In the genomic region with DNA sequence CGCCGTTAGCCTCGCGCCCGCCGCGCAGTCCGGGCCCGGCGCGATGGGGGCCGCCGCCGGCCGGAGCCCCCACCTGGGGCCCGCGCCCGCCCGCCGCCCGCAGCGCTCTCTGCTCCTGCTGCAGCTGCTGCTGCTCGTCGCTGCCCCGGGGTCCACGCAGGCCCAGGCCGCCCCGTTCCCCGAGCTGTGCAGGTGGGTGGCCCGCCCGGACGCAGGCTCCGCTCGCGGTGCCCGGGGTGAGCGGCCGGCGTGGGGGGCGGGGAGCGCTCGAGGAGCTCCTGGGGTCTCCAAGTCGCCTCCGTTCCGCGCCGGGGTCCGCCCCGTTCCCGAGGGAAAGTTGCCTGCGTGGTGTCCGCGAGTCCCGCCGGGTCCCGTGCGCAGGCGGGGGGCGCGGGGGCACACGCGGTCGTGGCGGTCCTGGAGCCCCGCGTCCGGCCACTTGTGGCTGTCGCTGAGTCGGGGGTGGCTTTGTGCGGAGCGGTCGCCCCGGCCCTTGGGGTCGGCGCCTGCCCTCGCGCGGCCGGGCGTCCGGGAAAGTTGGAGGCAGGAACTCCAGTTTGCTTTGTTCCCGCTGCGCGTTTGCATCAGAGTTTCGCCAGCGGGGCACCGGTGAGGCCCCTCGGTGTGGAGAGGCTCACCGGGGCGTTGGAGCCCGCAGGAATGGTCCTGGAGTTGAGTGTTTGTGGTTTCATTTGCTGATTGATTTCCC, we compare ENCODE assay signal across 8 cellular contexts. TPM values are rescaled to one million over a fixed set of nuclear protein-coding genes. Genes with fewer than 3 reads are reported as not detected.
A peak's percentile ranks its signal among the peaks of the same experiment; 100 is the strongest.
DNase-seq lines count a peak whose midpoint lies in the region; ATAC-seq and TF ChIP-seq lines count a peak whose summit lies in the region.

No MANE protein-coding gene starts in this region.

- ATAC-seq in GM21447 (IDR thresholded peaks at IDR 0.05; ENCODE audit: unreplicated experiment) = peak; percentile 21
- ATAC-seq in activated CD8-positive, alpha-beta T cell treated with anti-CD3 and anti-CD28 coated beads for 36 hours = peak; percentile 31

- peaks cover 17% of the 10 kb centered on the region for H3K4me1 ChIP-seq in DOHH2 (ENCODE audit: control insufficient read depth, low read length)

- H3K9me3 Mint-ChIP-seq in activated CD8-positive, alpha-beta T cell treated with anti-CD3 and anti-CD28 coated beads for 36 hours = no peaks in the 10 kb centered on the region
- no peaks in the 10 kb centered on the region for H3K9me3 Mint-ChIP-seq in nephron

- DNase-seq in HT1080 (ENCODE audit: low read depth) = peak; percentile 24
- peak; percentile 42 for DNase-seq in activated CD8-positive, alpha-beta T cell treated with anti-CD3 and anti-CD28 coated beads for 36 hours
- DNase-seq in erythroblast (lab: John Stamatoyannopoulos, UW) = peak; percentile 66 to 76
- no peak for DNase-seq in GM19238 (ENCODE audit: insufficient read length, low spot score)
- DNase-seq in NCI-H2081 (lab: John Stamatoyannopoulos, UW) = no peak

- H3K79me2 ChIP-seq in DOHH2 (ENCODE audit: control insufficient read depth, low read length) = peaks cover 53% of the 10 kb centered on the region

- peaks cover 4% of the 10 kb centered on the region; the same call in 1 of the 2 replicates for H4K20me1 ChIP-seq in DOHH2 (ENCODE audit: control insufficient read depth, insufficient read depth, low read depth, low read length)

- H3K27ac ChIP-seq in DOHH2 (ENCODE audit: low read depth, low read length) = no peak overlapping the region

- H3K27me3 Mint-ChIP-seq in activated CD8-positive, alpha-beta T cell treated with anti-CD3 and anti-CD28 coated beads for 36 hours = no peaks in the 10 kb centered on the region
- H3K27me3 Mint-ChIP-seq in nephron (ENCODE audit: low read depth) = peaks cover 18% of the 10 kb centered on the region

- H3K36me3 ChIP-seq in DOHH2 (ENCODE audit: control insufficient read depth, low read length) = no peaks in the 10 kb centered on the region

- intact Hi-C loops in activated CD8-positive, alpha-beta T cell treated with anti-CD3 and anti-CD28 coated beads for 36 hours (cut with micrococcal nuclease) = no loop called here

- CTCF ChIA-PET in activated CD8-positive, alpha-beta T cell treated with anti-CD3 and anti-CD28 coated beads for 36 hours (lab: Charles Lee) = interaction anchor here (0.6 to 1.1 kb wide), 4 partner anchors 9 to 249 kb away, joined by 3 to 4 read pairs (median 3); no protein-coding TSS in a partner anchor

- TF ChIP-seq POLR2A in erythroblast (IDR thresholded peaks at IDR 0.05; ENCODE audit: low read length) = no peak

- peak; percentile 17 for TF ChIP-seq CTCF in DOHH2 (IDR thresholded peaks at IDR 0.05; ENCODE audit: low read depth, low read length, poor library complexity, severe bottlenecking)
- no peak for TF ChIP-seq CTCF in activated CD8-positive, alpha-beta T cell treated with anti-CD3 and anti-CD28 coated beads for 36 hours (IDR thresholded peaks at IDR 0.05)
- no peak for TF ChIP-seq CTCF in nephron (IDR thresholded peaks at IDR 0.05; ENCODE audit: unreplicated experiment in 3 of 3)

- H3K4me1 Mint-ChIP-seq in activated CD8-positive, alpha-beta T cell treated with anti-CD3 and anti-CD28 coated beads for 36 hours (ENCODE audit: low read depth) = peaks cover 42% of the 10 kb centered on the region
- peaks cover 43% of the 10 kb centered on the region for H3K4me1 Mint-ChIP-seq in nephron

- H3K4me3 ChIP-seq in DOHH2 (ENCODE audit: low read length) = peak overlapping the region; percentile 91

- H3K4me3 Mint-ChIP-seq in activated CD8-positive, alpha-beta T cell treated with anti-CD3 and anti-CD28 coated beads for 36 hours = peak overlapping the region; percentile 93
- H3K4me3 Mint-ChIP-seq in nephron = peak overlapping the region; percentile 88 to 98 (median 98)

- H3F3A ChIP-seq in DOHH2 (ENCODE audit: control insufficient read depth, insufficient read depth) = no peaks in the 10 kb centered on the region

- POLR2A ChIA-PET in activated CD8-positive, alpha-beta T cell treated with anti-CD3 and anti-CD28 coated beads for 36 hours (lab: Charles Lee) = interaction anchor here (0.7 to 4.1 kb wide), 4 partner anchors 11 to 202 kb away, joined by 3 to 57 read pairs (median 7); partner anchors contain the start of genes MRPL18 and TCP1

- no peaks in the 10 kb centered on the region for H3K9me2 ChIP-seq in DOHH2 (replicated peaks; ENCODE audit: control insufficient read depth, low read length)

- peak overlapping the region; percentile 59 for H3K4me2 ChIP-seq in DOHH2 (ENCODE audit: low read length)

- H3K9me3 ChIP-seq in DOHH2 (ENCODE audit: control insufficient read depth, insufficient read depth, low read length) = no peaks in the 10 kb centered on the region

- peak overlapping the region; percentile 93 for H3K27ac Mint-ChIP-seq in activated CD8-positive, alpha-beta T cell treated with anti-CD3 and anti-CD28 coated beads for 36 hours
- H3K27ac Mint-ChIP-seq in nephron = peak overlapping the region; percentile 94 to 98 (median 98)

- H3K36me3 Mint-ChIP-seq in activated CD8-positive, alpha-beta T cell treated with anti-CD3 and anti-CD28 coated beads for 36 hours (ENCODE audit: low read depth) = peaks cover 29% of the 10 kb centered on the region
- no peaks in the 10 kb centered on the region for H3K36me3 Mint-ChIP-seq in nephron (ENCODE audit: low read depth)

- H3K27me3 ChIP-seq in DOHH2 (ENCODE audit: control insufficient read depth, low read length) = 0 out of 2 replicates have a peak, but pooled peaks cover 4% of the 10 kb centered on the region

RNA-seq across cellular contexts. Expression of gene IGF2R, which starts 0.5 kb away (rescaled TPM):
- total RNA-seq in HT1080 (2014; rRNA removed; shearing (Covaris generic)) = 38.1 and 39.1 TPM in 2 replicates
- polyA plus RNA-seq in HT1080 (2015; cell fraction: cytosol; rRNA removed) = 21.5 and 25.1 TPM in 2 replicates
- 236 and 253 TPM in 2 replicates for polyA plus RNA-seq in HT1080 (2015; cell fraction: nucleus; rRNA removed)
- total RNA-seq in activated CD8-positive, alpha-beta T cell treated with anti-CD3 and anti-CD28 coated beads for 36 hours = 10 to 100 TPM; 81.7 to 82.4 TPM

Comparison
In these comparisons a context has a peak if more than half of its experiments do, and no peak if none do; other contexts are left out.
1. DNase-seq: peak in HT1080 (single experiment), activated CD8-positive, alpha-beta T cell treated with anti-CD3 and anti-CD28 coated beads for 36 hours (single experiment) and erythroblast (2 of 2); none in GM19238 (single experiment) and NCI-H2081 (0 of 2).